Comparison of ENCODE assay signal across 15 cellular contexts in genomic region chr3:195059471-195060216, GRCh38.
"Had no signal": no experiment of that assay in that cellular context is flagged by ENCODE, and none has a peak within 500 bp of the region (broad histone marks: within the 10 kb centered on the region; RNA-seq: fewer than 3 reads in every experiment).

No MANE protein-coding gene starts in this region.

- ATAC-seq: activated CD4-positive, CD25-positive, alpha-beta regulatory T cell treated with anti-CD3 and anti-CD28 coated beads, Interleukin-2, amount 50 U/mL, for 24 hours had no signal

- H3K27me3 ChIP-seq: gastrocnemius medialis, heart left ventricle, right atrium auricular region, stomach, testis had no signal

- H3K36me3 ChIP-seq: gastrocnemius medialis, heart left ventricle, right atrium auricular region, stomach had no signal

- H3K4me3 Mint-ChIP-seq: activated naive CD4-positive, alpha-beta T cell treated with anti-CD3 and anti-CD28 coated beads for 36 hours; immature natural killer cell; naive thymus-derived CD4-positive, alpha-beta T cell had no signal

- H3K9me3 Mint-ChIP-seq: activated naive CD4-positive, alpha-beta T cell treated with anti-CD3 and anti-CD28 coated beads for 36 hours; immature natural killer cell had no signal

- H3K9me3 ChIP-seq: gastrocnemius medialis, heart left ventricle, right atrium auricular region, stomach, testis had no signal

- DNase-seq: activated naive CD4-positive, alpha-beta T cell treated with anti-CD3 and anti-CD28 coated beads for 36 hours; activated T-cell treated with anti-CD3 and anti-CD28 coated beads for 4 hours; erythroblast; gastrocnemius medialis; immature natural killer cell; mammary epithelial cell; naive thymus-derived CD4-positive, alpha-beta T cell; stomach; T1000 had no signal

- H3K36me3 Mint-ChIP-seq: immature natural killer cell; naive thymus-derived CD4-positive, alpha-beta T cell had no signal

- H3K4me2 ChIP-seq: smooth muscle cell had no signal

- H3K27ac Mint-ChIP-seq: activated naive CD4-positive, alpha-beta T cell treated with anti-CD3 and anti-CD28 coated beads for 36 hours; immature natural killer cell; naive thymus-derived CD4-positive, alpha-beta T cell; progenitor cell of endocrine pancreas had no signal

- H3K27ac ChIP-seq: gastrocnemius medialis, right atrium auricular region, stomach, testis had no signal

- H3K4me1 ChIP-seq: testis had no signal

- H3K4me3 ChIP-seq: gastrocnemius medialis, heart left ventricle, right atrium auricular region, smooth muscle cell, stomach, testis had no signal
